In the genomic region with DNA sequence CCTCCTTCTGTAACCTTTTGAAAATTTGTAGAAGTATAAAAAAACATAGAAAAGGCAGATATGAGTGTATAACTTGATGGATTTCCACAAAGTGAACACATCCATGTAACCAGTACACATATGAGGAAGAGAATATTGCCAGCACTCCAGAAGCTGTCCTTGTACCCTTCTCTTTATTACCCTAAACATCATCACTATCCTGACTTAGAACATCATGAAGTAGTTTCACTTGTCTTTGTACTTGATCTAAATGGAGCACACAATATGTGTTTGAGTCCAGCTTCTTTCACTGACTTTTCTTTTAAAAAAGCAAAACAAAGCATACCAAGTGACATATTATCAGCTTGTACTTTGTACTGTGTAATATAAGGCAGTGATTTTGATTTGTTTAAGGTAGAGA, we compare ENCODE assay signal across 10 cellular contexts.
DNase-seq lines count a peak whose midpoint lies in the region; ATAC-seq, FAIRE-seq and TF ChIP-seq lines count a peak whose summit lies in the region.
"Had no signal": no experiment of that assay in that cellular context is flagged by ENCODE, and none has a peak within 500 bp of the region (broad histone marks: within the 10 kb centered on the region; RNA-seq: fewer than 3 reads in every experiment).

No MANE protein-coding gene starts in this region.

- no peaks in the 10 kb centered on the region for H3K27me3 Mint-ChIP-seq in T-cell
- no peaks in the 10 kb centered on the region for H3K27me3 Mint-ChIP-seq in osteocyte (ENCODE audit: unreplicated experiment)

- ATAC-seq in HG02642 (IDR thresholded peaks at IDR 0.05; ENCODE audit: poor library complexity, unreplicated experiment): peak; percentile 50
- peak; percentile 40 to 69 (median 47) for ATAC-seq in T-cell (replicated peaks in 1 of 4)

- H3K4me1 Mint-ChIP-seq in T-cell (peaks cover 15 to 18% (median 16%) of the 10 kb centered on the region in 3 donors), osteocyte (ENCODE audit: unreplicated experiment) (peaks cover 41% of the 10 kb centered on the region)

- H3K4me3 Mint-ChIP-seq in T-cell (peak overlapping the region; percentile 61 to 76 (median 68)), osteocyte (ENCODE audit: unreplicated experiment) (no peak overlapping the region)

- intact Hi-C loops in head of caudate nucleus (cut with DNase I): no loop called here

- CTCF ChIA-PET in T-cell (lab: Charles Lee): no interaction called here

- H3K36me3 Mint-ChIP-seq in T-cell (peaks cover 4% of the 10 kb centered on the region), osteocyte (ENCODE audit: unreplicated experiment) (peaks cover 2% of the 10 kb centered on the region)

- H3K9me3 Mint-ChIP-seq in T-cell (no peaks in the 10 kb centered on the region), osteocyte (ENCODE audit: unreplicated experiment) (no peaks in the 10 kb centered on the region)

- peak; percentile 91 for FAIRE-seq in GM19239 (lab: Jason Lieb, UNC)
- FAIRE-seq: endothelial cell of umbilical vein had no signal

- TF ChIP-seq CTCF in osteocyte (IDR thresholded peaks at IDR 0.05): no peak

- DNase-seq in GM19239 (ENCODE audit: insufficient read length, low spot score) (no peak), T-cell (no peak), osteocyte (ENCODE audit: extremely low spot score, unreplicated experiment) (no peak), ureter (ENCODE audit: low spot score) (no peak), head of caudate nucleus (no peak), NCI-H1930 (lab: John Stamatoyannopoulos, UW) (no peak), NCI-H510A (lab: John Stamatoyannopoulos, UW) (no peak)
- DNase-seq: NCI-H1436 treated with DMSO at 0.1 percent for 48 hours had no signal

- POLR2A ChIA-PET in T-cell (lab: Charles Lee): interaction anchor here in 1 of 2 donors (0.6 kb wide), 1 partner anchor 10 kb away, joined by 3 read pairs; no protein-coding TSS in a partner anchor

- H3K27ac Mint-ChIP-seq in T-cell (peak overlapping the region; percentile 86 to 92), osteocyte (ENCODE audit: unreplicated experiment) (peak overlapping the region; percentile 58)
